In genomic region chr1:26005392-26006105, GRCh38 we compare ENCODE assay signal across 19 cellular contexts. TPM values are rescaled to one million over a fixed set of nuclear protein-coding genes. Genes with fewer than 3 reads are reported as not detected.
DNase-seq lines count a peak whose midpoint lies in the region; ATAC-seq and TF ChIP-seq lines count a peak whose summit lies in the region.
"Had no signal": no experiment of that assay in that cellular context is flagged by ENCODE, and none has a peak within 500 bp of the region (broad histone marks: within the 10 kb centered on the region; RNA-seq: fewer than 3 reads in every experiment).

No MANE protein-coding gene starts in this region.

- no peaks in the 10 kb centered on the region for H3K4me1 ChIP-seq in CD8-positive, alpha-beta memory T cell (ENCODE audit: insufficient read depth, low read length)
- H3K4me1 ChIP-seq in gastroesophageal sphincter = no peaks in the 10 kb centered on the region
- peaks cover 8% of the 10 kb centered on the region for H3K4me1 ChIP-seq in vagina
- H3K4me1 ChIP-seq: BE2C, Caco-2, HAP-1 had no signal

- 44 to 47% methylated on average over 2 to 3 of the region's 4 CpGs for WGBS in gastroesophageal sphincter (ENCODE audit: low coverage in 1 of 2), 2 donors

- peaks cover 0 to 2% (median 0%) of the 10 kb centered on the region in 5 donors for H3K9me3 Mint-ChIP-seq in CD8-positive, alpha-beta memory T cell
- H3K9me3 Mint-ChIP-seq: CD4-positive, CD25-positive, alpha-beta regulatory T cell had no signal

- H3K4me1 Mint-ChIP-seq in CD8-positive, alpha-beta memory T cell = no peaks in the 10 kb centered on the region
- H3K4me1 Mint-ChIP-seq: CD4-positive, CD25-positive, alpha-beta regulatory T cell had no signal

- peak overlapping the region; percentile 30 for H3K27ac ChIP-seq in CD8-positive, alpha-beta memory T cell (ENCODE audit: low read depth, low read length)
- H3K27ac ChIP-seq in gastroesophageal sphincter (peak overlapping the region in 2 of 4 donors; percentile 32 to 47), vagina (no peak overlapping the region)
- H3K27ac ChIP-seq: GM23248 had no signal

- TF ChIP-seq CTCF in gastroesophageal sphincter (IDR thresholded peaks at IDR 0.05) (no peak), vagina (IDR thresholded peaks at IDR 0.05) (no peak)

- no peak for DNase-seq in CD8-positive, alpha-beta memory T cell
- DNase-seq in NCI-H69 (lab: John Stamatoyannopoulos, UW) (peak; percentile 27), sciatic nerve (ENCODE audit: low spot score) (no peak), vagina (ENCODE audit: extremely low spot score in 2 of 2) (no peak), cerebellar nuclear complex (lab: John Stamatoyannopoulos, UW) (no peak), left lobe of liver (ENCODE audit: low spot score) (no peak)
- DNase-seq: ACHN; BE2C; C1 segment of cervical spinal cord; Caco-2; CD4-positive, CD25-positive, alpha-beta regulatory T cell; DMS79; GDM1; GM23248 had no signal

- CTCF ChIA-PET in CD8-positive, alpha-beta memory T cell (lab: Charles Lee) = interaction anchor here (1.3 kb wide), 1 partner anchor 110 kb away, joined by 3 read pairs; no protein-coding TSS in a partner anchor

- POLR2A ChIA-PET in CD8-positive, alpha-beta memory T cell (lab: Charles Lee) = no interaction called here

- H3K27ac Mint-ChIP-seq in CD8-positive, alpha-beta memory T cell = no peak overlapping the region

- no peak for TF ChIP-seq EP300 in gastroesophageal sphincter (IDR thresholded peaks at IDR 0.05)

- no peaks in the 10 kb centered on the region for H3K36me3 Mint-ChIP-seq in CD8-positive, alpha-beta memory T cell
- H3K36me3 Mint-ChIP-seq: CD4-positive, CD25-positive, alpha-beta regulatory T cell had no signal

- ATAC-seq in gastroesophageal sphincter (peak; percentile 46), sciatic nerve (peak; percentile 84), left lobe of liver (no peak)
- ATAC-seq: HepG2 had no signal

- H3K4me3 Mint-ChIP-seq in CD8-positive, alpha-beta memory T cell = no peak overlapping the region
- H3K4me3 Mint-ChIP-seq: CD4-positive, CD25-positive, alpha-beta regulatory T cell had no signal

- intact Hi-C loops in sciatic nerve (cut with DNase I) = no loop called here
- intact Hi-C loops in vagina (cut with DNase I) = no loop called here

- no peaks in the 10 kb centered on the region for H3K9me3 ChIP-seq in CD8-positive, alpha-beta memory T cell (ENCODE audit: low read length)
- H3K9me3 ChIP-seq in gastroesophageal sphincter = no peaks in the 10 kb centered on the region
- H3K9me3 ChIP-seq in vagina = no peaks in the 10 kb centered on the region
- H3K9me3 ChIP-seq: BE2C, Caco-2, HAP-1 had no signal

- peaks cover 0 to 16% of the 10 kb centered on the region in 2 donors for H3K27me3 Mint-ChIP-seq in CD8-positive, alpha-beta memory T cell

- H3K27me3 ChIP-seq in CD8-positive, alpha-beta memory T cell (ENCODE audit: insufficient read depth, low read length, poor library complexity, severe bottlenecking) = no peaks in the 10 kb centered on the region
- no peaks in the 10 kb centered on the region for H3K27me3 ChIP-seq in gastroesophageal sphincter
- H3K27me3 ChIP-seq in vagina = no peaks in the 10 kb centered on the region
- H3K27me3 ChIP-seq: BE2C had no signal

- H3K4me3 ChIP-seq in CD8-positive, alpha-beta memory T cell (ENCODE audit: low read length) = no peak overlapping the region
- H3K4me3 ChIP-seq in gastroesophageal sphincter = no peak overlapping the region
- no peak overlapping the region for H3K4me3 ChIP-seq in vagina
- H3K4me3 ChIP-seq: GM23248, HAP-1 had no signal

- no peak for TF ChIP-seq POLR2A in gastroesophageal sphincter (IDR thresholded peaks at IDR 0.05)
- no peak for TF ChIP-seq POLR2A in vagina (IDR thresholded peaks at IDR 0.05)

- H3K36me3 ChIP-seq in CD8-positive, alpha-beta memory T cell (ENCODE audit: insufficient read depth, low read length) = no peaks in the 10 kb centered on the region
- no peaks in the 10 kb centered on the region for H3K36me3 ChIP-seq in gastroesophageal sphincter
- H3K36me3 ChIP-seq in vagina = no peaks in the 10 kb centered on the region
- H3K36me3 ChIP-seq: BE2C, HAP-1 had no signal

RNA-seq across cellular contexts. Expression of gene PAFAH2, which starts 7.7 kb away (rescaled TPM):
- 10 to 100 TPM; 11.8 to 12.1 TPM for total RNA-seq in CD8-positive, alpha-beta memory T cell
- 28.6 TPM for polyA plus RNA-seq in CD8-positive, alpha-beta memory T cell
- total RNA-seq in gastroesophageal sphincter (10 to 100 TPM in 1 of 4 donors, 1 to 10 TPM in 3; 6.6 to 12.2 (median 8.5) TPM), sciatic nerve (11.5 TPM), vagina (7.1 TPM), left lobe of liver (23.1 TPM)

RNA-seq across cellular contexts. Expression of gene EXTL1, which starts 16.0 kb away (rescaled TPM):
- not detected for total RNA-seq in CD8-positive, alpha-beta memory T cell
- not detected for polyA plus RNA-seq in CD8-positive, alpha-beta memory T cell
- under 1 TPM in 3 of 4 donors, not detected in 1; 0.08 to 0.81 (median 0.31) TPM for total RNA-seq in gastroesophageal sphincter
- total RNA-seq in sciatic nerve = 39.9 TPM
- 0.74 TPM for total RNA-seq in vagina
- total RNA-seq in left lobe of liver = not detected
- total RNA-seq: CD4-positive, CD25-positive, alpha-beta regulatory T cell; H4 had no signal

RNA-seq across cellular contexts. Expression of gene SLC30A2, which starts 40.4 kb away (rescaled TPM):
- total RNA-seq in CD8-positive, alpha-beta memory T cell = not detected
- not detected for polyA plus RNA-seq in CD8-positive, alpha-beta memory T cell
- not detected for total RNA-seq in gastroesophageal sphincter
- not detected for total RNA-seq in sciatic nerve
- total RNA-seq in vagina = not detected
- total RNA-seq in left lobe of liver = 0.33 TPM
- total RNA-seq: CD4-positive, CD25-positive, alpha-beta regulatory T cell; Daoy; GM23248; H4; HepG2 had no signal
- polyA plus RNA-seq: HepG2 had no signal

Comparison
In these comparisons a context has a peak if more than half of its experiments do, and no peak if none do; other contexts are left out.
1. RNA of gene EXTL1, which starts 16.0 kb away (total RNA-seq): 39.9 TPM in sciatic nerve (single experiment); 0.74 TPM in vagina (single experiment), 0.08 to 0.81 TPM in gastroesophageal sphincter, not detected in left lobe of liver (single experiment) and not detected in CD8-positive, alpha-beta memory T cell; every median in the first group is over 10 times any median in the second.